ENCODE assay signal across 8 cellular contexts in genomic region chr12:49189731-49190314, GRCh38. TPM values are rescaled to one million over a fixed set of nuclear protein-coding genes. Genes with fewer than 3 reads are reported as not detected.
A peak's percentile ranks its signal among the peaks of the same experiment; 100 is the strongest.
DNase-seq lines count a peak whose midpoint lies in the region; ATAC-seq and TF ChIP-seq lines count a peak whose summit lies in the region.

No MANE protein-coding gene starts in this region.

- H3K4me3 ChIP-seq in BLaER1 treated with 17β-estradiol and CSF1 and Interleukin-3, amounts not matched to agents 10 nM and 100 nM, result peak overlapping the region; percentile 76 to 99 (median 92)
- peak overlapping the region; percentile 96 for H3K4me3 ChIP-seq in MG63

- peaks cover 29% of the 10 kb centered on the region for H3K36me3 Mint-ChIP-seq in neural crest cell (ENCODE audit: low read depth)

- H3K27me3 ChIP-seq in BLaER1 treated with 17β-estradiol and CSF1 and Interleukin-3, amounts not matched to agents 10 nM and 100 nM, result no peaks in the 10 kb centered on the region
- H3K27me3 ChIP-seq in MG63, result peaks cover 3% of the 10 kb centered on the region; the same call in 1 of the 2 replicates

- H3K27me3 Mint-ChIP-seq in neural crest cell (ENCODE audit: low read depth), result peaks cover 22% of the 10 kb centered on the region

- no peak for ATAC-seq in HG02885 (IDR thresholded peaks at IDR 0.05; ENCODE audit: poor library complexity, unreplicated experiment)
- no peak for ATAC-seq in sciatic nerve
- ATAC-seq in GM19023 (IDR thresholded peaks at IDR 0.05; ENCODE audit: unreplicated experiment), result no peak

- H3K4me1 Mint-ChIP-seq in neural crest cell, result peaks cover 56% of the 10 kb centered on the region

- intact Hi-C loops in sciatic nerve (cut with DNase I), result loop anchor here (5.0 to 10.0 kb wide), 2 partner anchors 42 to 55 kb away; partner anchors contain the start of gene TUBA1B

- peak overlapping the region; percentile 75 to 94 (median 82) for H3K4me2 ChIP-seq in BLaER1 treated with 17β-estradiol and CSF1 and Interleukin-3, amounts not matched to agents 10 nM and 100 nM

- peaks cover 24 to 41% (median 27%) of the 10 kb centered on the region in 10 experiments for H3K4me1 ChIP-seq in BLaER1 treated with 17β-estradiol and CSF1 and Interleukin-3, amounts not matched to agents 10 nM and 100 nM

- DNase-seq in MG63 (no peak), caudate nucleus (lab: John Stamatoyannopoulos, UW) (peak in 1 of 61 donors; percentile 12), neural crest cell (ENCODE audit: low read depth, low spot score) (no peak), sciatic nerve (ENCODE audit: low spot score) (no peak)
- DNase-seq in effector CD8-positive, alpha-beta T cell (lab: John Stamatoyannopoulos, UW), result no peak

- no peaks in the 10 kb centered on the region for H3K9me3 Mint-ChIP-seq in neural crest cell

- H3K4me3 Mint-ChIP-seq in neural crest cell, result peak overlapping the region; percentile 97

- peak overlapping the region; percentile 85 to 99 (median 93); a peak in 21 of 22 replicates for H3K27ac ChIP-seq in BLaER1 treated with 17β-estradiol and CSF1 and Interleukin-3, amounts not matched to agents 10 nM and 100 nM
- H3K27ac ChIP-seq in caudate nucleus (ENCODE audit: low read depth, low read length), result peak overlapping the region; percentile 100

- peak overlapping the region; percentile 81 for H3K27ac Mint-ChIP-seq in neural crest cell (ENCODE audit: unreplicated experiment)

- peaks cover 18 to 26% (median 21%) of the 10 kb centered on the region in 11 experiments for H3K36me3 ChIP-seq in BLaER1 treated with 17β-estradiol and CSF1 and Interleukin-3, amounts not matched to agents 10 nM and 100 nM
- H3K36me3 ChIP-seq in MG63, result peaks cover 7% of the 10 kb centered on the region

- TF ChIP-seq CTCF in neural crest cell (conservative IDR thresholded peaks at IDR 0.05), result no peak

- H4K20me1 ChIP-seq in BLaER1 treated with 17β-estradiol and CSF1 and Interleukin-3, amounts not matched to agents 10 nM and 100 nM, result peaks cover 12 to 28% (median 23%) of the 10 kb centered on the region in 11 experiments; a peak in 19 of 22 replicates

- no peaks in the 10 kb centered on the region for H3K9me3 ChIP-seq in BLaER1 treated with 17β-estradiol and CSF1 and Interleukin-3, amounts not matched to agents 10 nM and 100 nM (replicated peaks in 1 of 11)
- H3K9me3 ChIP-seq in MG63, result no peaks in the 10 kb centered on the region

- H3K9ac ChIP-seq in BLaER1 treated with 17β-estradiol and CSF1 and Interleukin-3, amounts not matched to agents 10 nM and 100 nM, result peak overlapping the region; percentile 86 to 100 (median 94)

RNA-seq across cellular contexts. Expression of gene TUBA1A, which starts 0.9 kb away (rescaled TPM):
- 361 and 621 TPM in 2 replicates for total RNA-seq in MG63 (2014; rRNA removed; shearing (Covaris generic); ENCODE audit: low replicate concordance)
- total RNA-seq in neural crest cell (1,729 and 1,742 TPM in 2 replicates), sciatic nerve (346 TPM)

RNA-seq across cellular contexts. Expression of gene TUBA1B, which starts 58.6 kb away (rescaled TPM):
- total RNA-seq in MG63 (2014; rRNA removed; shearing (Covaris generic); ENCODE audit: low replicate concordance), result 2,940 and 4,183 TPM in 2 replicates
- total RNA-seq in neural crest cell (3,094 and 3,153 TPM in 2 replicates), sciatic nerve (680 TPM)
